In genomic region chr5:93589812-93590215, GRCh38 we compare ENCODE assay signal across 21 cellular contexts. TPM values are rescaled to one million over a fixed set of nuclear protein-coding genes. Genes with fewer than 3 reads are reported as not detected.
DNase-seq lines count a peak whose midpoint lies in the region; FAIRE-seq and TF ChIP-seq lines count a peak whose summit lies in the region.
"Had no signal": no experiment of that assay in that cellular context is flagged by ENCODE, and none has a peak within 500 bp of the region (broad histone marks: within the 10 kb centered on the region; RNA-seq: fewer than 3 reads in every experiment).

No MANE protein-coding gene starts in this region.

- in situ Hi-C loops in G401 (cut with HindIII; ENCODE audit: low sequenced_read_pairs) = no loop called here

- peaks cover 91% of the 10 kb centered on the region for H4K20me1 ChIP-seq in neural progenitor cell (ENCODE audit: low read depth)

- H3K4me3 Mint-ChIP-seq in neural progenitor cell = peak overlapping the region; percentile 94
- H3K4me3 Mint-ChIP-seq: stimulated activated effector memory CD8-positive, alpha-beta T cell treated with anti-CD3 and anti-CD28 coated beads, Interleukin-12 subunit alpha, Interleukin-12 subunit beta, amount 100 ng/mL, for 72 hours; T-helper 2 cell treated with Interferon-gamma antibody and Interleukin-4, amounts not matched to agents 5 μg/mL and 100 μg/mL, for 36 hours had no signal

- no peak overlapping the region for H3K4me2 ChIP-seq in neural progenitor cell

- H3K4me1 ChIP-seq in neural progenitor cell = peaks cover 28% of the 10 kb centered on the region

- H3F3A ChIP-seq in neural progenitor cell (ENCODE audit: low read depth) = peaks cover 14% of the 10 kb centered on the region

- peaks cover 26% of the 10 kb centered on the region for H3K79me2 ChIP-seq in neural progenitor cell (ENCODE audit: low read depth)

- no peak overlapping the region for H3K9ac ChIP-seq in neural progenitor cell

- H3K4me3 ChIP-seq in fibroblast of pulmonary artery (replicated peaks; ENCODE audit: low read depth, low read length) = peak overlapping the region; percentile 48
- no peak overlapping the region for H3K4me3 ChIP-seq in neural progenitor cell
- H3K4me3 ChIP-seq: cardiac muscle cell, ovary had no signal

- H3K4me1 Mint-ChIP-seq in neural progenitor cell = peaks cover 66% of the 10 kb centered on the region

- H3K9me3 ChIP-seq in neural progenitor cell (ENCODE audit: low read depth) = no peaks in the 10 kb centered on the region
- H3K9me3 ChIP-seq: ovary had no signal

- H2AFZ ChIP-seq in neural progenitor cell (replicated peaks) = no peak overlapping the region

- peaks cover 98% of the 10 kb centered on the region for H3K27me3 ChIP-seq in neural progenitor cell
- H3K27me3 ChIP-seq: ovary had no signal

- TF ChIP-seq CTCF in fibroblast of pulmonary artery (IDR thresholded peaks at IDR 0.05; ENCODE audit: low read length, missing control alignments) (peak; percentile 10), neural progenitor cell (IDR thresholded peaks at IDR 0.05) (no peak)

- H3K9me3 Mint-ChIP-seq in neural progenitor cell = peaks cover 6% of the 10 kb centered on the region
- H3K9me3 Mint-ChIP-seq: mesothelial cell of epicardium; stimulated activated effector memory CD8-positive, alpha-beta T cell treated with anti-CD3 and anti-CD28 coated beads, Interleukin-12 subunit alpha, Interleukin-12 subunit beta, amount 100 ng/mL, for 72 hours; T-helper 2 cell treated with Interferon-gamma antibody and Interleukin-4, amounts not matched to agents 5 μg/mL and 100 μg/mL, for 36 hours had no signal

- H3K27ac ChIP-seq in angular gyrus (ENCODE audit: low read depth, low read length) (peak overlapping the region; percentile 72), neural progenitor cell (no peak overlapping the region)
- H3K27ac ChIP-seq: cardiac muscle cell, ovary had no signal

- H3K27me3 Mint-ChIP-seq in neural progenitor cell (ENCODE audit: insufficient read depth, low read depth) = peaks cover 34% of the 10 kb centered on the region

- H3K36me3 Mint-ChIP-seq in neural progenitor cell = peaks cover 78% of the 10 kb centered on the region

- no peaks in the 10 kb centered on the region for H3K36me3 ChIP-seq in neural progenitor cell
- H3K36me3 ChIP-seq: cardiac muscle cell, ovary had no signal

- peak overlapping the region; percentile 95 for H3K27ac Mint-ChIP-seq in neural progenitor cell
- H3K27ac Mint-ChIP-seq: mesothelial cell of epicardium; stimulated activated effector memory CD8-positive, alpha-beta T cell treated with anti-CD3 and anti-CD28 coated beads, Interleukin-12 subunit alpha, Interleukin-12 subunit beta, amount 100 ng/mL, for 72 hours; T-helper 2 cell treated with Interferon-gamma antibody and Interleukin-4, amounts not matched to agents 5 μg/mL and 100 μg/mL, for 36 hours had no signal

- DNase-seq in G401 (ENCODE audit: low spot score) = peak; percentile 90
- DNase-seq in fibroblast of pulmonary artery (ENCODE audit: low read depth) = no peak
- peak; percentile 29 for DNase-seq in neural progenitor cell (ENCODE audit: low spot score)
- no peak for DNase-seq in frontal cortex (ENCODE audit: low spot score in 2 of 2)
- no peak for DNase-seq in NCI-H2107 (lab: John Stamatoyannopoulos, UW)
- DNase-seq in activated gamma-delta T cell (lab: John Stamatoyannopoulos, UW) = no peak
- no peak for DNase-seq in COR-L47 (lab: John Stamatoyannopoulos, UW)
- DNase-seq: activated CD4-positive, alpha-beta T cell treated with anti-CD3 and anti-CD28 coated beads for 48 hours; activated naive CD4-positive, alpha-beta T cell treated with anti-CD3 and anti-CD28 coated beads, Interleukin-2, amount 50 U/mL, for 16 hours; activated T-cell treated with anti-CD3 and anti-CD28 coated beads for 4 hours; Calu3; NCI-H1092 treated with DMSO at 0.1 percent for 48 hours; NCI-H2227 treated with DMSO at 0.1 percent for 48 hours; ovary had no signal

- no peak for FAIRE-seq in frontal cortex (lab: Jason Lieb, UNC)
- FAIRE-seq: endometrium, urothelium cell line had no signal

RNA-seq across cellular contexts. Expression of gene NR2F1, which starts 6.8 kb away (rescaled TPM):
- 175 and 199 TPM in 2 replicates for total RNA-seq in G401 (2014; rRNA removed; shearing (Covaris generic))
- total RNA-seq in neural progenitor cell (ENCODE audit: low replicate concordance) = 9.1 and 21.1 TPM in 2 replicates
- 53.8 TPM for total RNA-seq in frontal cortex

RNA-seq across cellular contexts. Expression of gene NR2F1-AS1, which starts 8.8 kb away (rescaled TPM):
- total RNA-seq in G401 (2014; rRNA removed; shearing (Covaris generic)) = 20.8 and 23.0 TPM in 2 replicates
- 8.3 and 9.3 TPM in 2 replicates for total RNA-seq in neural progenitor cell (ENCODE audit: low replicate concordance)
- 60.7 TPM for total RNA-seq in frontal cortex

Comparison
In these comparisons a context has a peak if more than half of its experiments do, and no peak if none do; other contexts are left out.
1. DNase-seq: peak in G401 (single experiment) and neural progenitor cell (single experiment); none in fibroblast of pulmonary artery (single experiment), frontal cortex (0 of 2), NCI-H2107 (single experiment), activated gamma-delta T cell (single experiment) and COR-L47 (single experiment).